ENCODE assay signal across 12 cellular contexts in genomic region chrX:69362889-69363288, GRCh38.
DNase-seq lines count a peak whose midpoint lies in the region; ATAC-seq, FAIRE-seq and TF ChIP-seq lines count a peak whose summit lies in the region.
"Had no signal": no experiment of that assay in that cellular context is flagged by ENCODE, and none has a peak within 500 bp of the region (broad histone marks: within the 10 kb centered on the region; RNA-seq: fewer than 3 reads in every experiment).

No MANE protein-coding gene starts in this region.

- WGBS in HepG2 (ENCODE audit: low lambda C conversion rate), result 31% methylated on average over 2 of the region's 4 CpGs
- 24 to 57% methylated on average over 4 of the region's 4 CpGs for WGBS in lower leg skin, 2 donors

- H3K4me1 ChIP-seq in HepG2 (ENCODE audit: insufficient read depth, low read length) (no peaks in the 10 kb centered on the region), PC-3 (ENCODE audit: insufficient read depth, low read length) (no peaks in the 10 kb centered on the region)
- H3K4me1 ChIP-seq: Caco-2, transverse colon had no signal

- H3F3A ChIP-seq in PC-3 (ENCODE audit: low read length, unreplicated experiment), result no peaks in the 10 kb centered on the region

- TF ChIP-seq EP300 in HepG2 (IDR thresholded peaks at IDR 0.05; ENCODE audit: low read depth in 2 of 2, low read length in 2 of 2), result no peak
- no peak for TF ChIP-seq EP300 in HepG2 (CRISPR knock-in tag; IDR thresholded peaks at IDR 0.05; ENCODE audit: borderline replicate concordance)

- peaks cover 8% of the 10 kb centered on the region for H3K9me3 Mint-ChIP-seq in mesothelial cell of epicardium
- H3K9me3 Mint-ChIP-seq in chondrocyte (ENCODE audit: low read depth), result peaks cover 18% of the 10 kb centered on the region

- H3K4me2 ChIP-seq in HepG2 (ENCODE audit: low read depth, low read length), result no peak overlapping the region
- no peak overlapping the region for H3K4me2 ChIP-seq in PC-3 (ENCODE audit: low read length)

- peaks cover 11% of the 10 kb centered on the region for H3K4me1 Mint-ChIP-seq in mesothelial cell of epicardium
- H3K4me1 Mint-ChIP-seq in chondrocyte (ENCODE audit: low read depth), result no peaks in the 10 kb centered on the region

- H3K36me3 Mint-ChIP-seq in mesothelial cell of epicardium (no peaks in the 10 kb centered on the region), chondrocyte (ENCODE audit: low read depth) (no peaks in the 10 kb centered on the region)

- H2AFZ ChIP-seq in HepG2 (ENCODE audit: low read length), result no peak overlapping the region
- no peak overlapping the region for H2AFZ ChIP-seq in PC-3 (ENCODE audit: low read length)

- in situ Hi-C loops in HepG2 (cut with HindIII; ENCODE audit: extremely low pct_ligation_motif_present, low pct_unique_long_range_greater_than_20kb), result no loop called here

- no peak overlapping the region for H3K4me3 Mint-ChIP-seq in mesothelial cell of epicardium
- H3K4me3 Mint-ChIP-seq in chondrocyte (ENCODE audit: unreplicated experiment), result no peak overlapping the region

- no peak for FAIRE-seq in HepG2 (lab: Jason Lieb, UNC)

- DNase-seq in GM03348 (ENCODE audit: low spot score) (peak; percentile 82), NCI-H69 (lab: John Stamatoyannopoulos, UW) (peak; percentile 22), mesothelial cell of epicardium (ENCODE audit: low spot score in 2 of 2, unreplicated experiment in 2 of 2) (no peak), HepG2 (ENCODE audit: low spot score) (no peak), chondrocyte (ENCODE audit: low spot score) (no peak), lower leg skin (ENCODE audit: low spot score in 2 of 2) (no peak), PC-3 (no peak)
- DNase-seq: activated gamma-delta T cell, Caco-2, NCI-H1092 treated with DMSO at 0.1 percent for 48 hours, transverse colon had no signal

- no peaks in the 10 kb centered on the region for H3K27me3 ChIP-seq in HepG2 (ENCODE audit: control insufficient read depth in 1 of 2, insufficient read depth in 2 of 2, low read length in 2 of 2)
- no peaks in the 10 kb centered on the region for H3K27me3 ChIP-seq in PC-3 (ENCODE audit: low read length)
- H3K27me3 ChIP-seq: transverse colon had no signal

- TF ChIP-seq CTCF in mesothelial cell of epicardium (IDR thresholded peaks at IDR 0.05; ENCODE audit: unreplicated experiment), result no peak
- no peak for TF ChIP-seq CTCF in HepG2 (CRISPR knock-in tag; IDR thresholded peaks at IDR 0.05)
- no peak for TF ChIP-seq CTCF in chondrocyte (IDR thresholded peaks at IDR 0.05)
- no peak for TF ChIP-seq CTCF in lower leg skin (IDR thresholded peaks at IDR 0.05)
- TF ChIP-seq CTCF in PC-3 (conservative IDR thresholded peaks at IDR 0.05; ENCODE audit: low read depth, low read length), result no peak

- no peak overlapping the region for H3K9ac ChIP-seq in HepG2 (ENCODE audit: insufficient read depth, low read depth, low read length)
- H3K9ac ChIP-seq in PC-3 (ENCODE audit: low read length), result no peak overlapping the region

- intact Hi-C loops in HepG2 (cut with micrococcal nuclease; ENCODE audit: unreplicated experiment), result no loop called here
- intact Hi-C loops in lower leg skin (cut with DNase I; ENCODE audit: low total_unique reads), result no loop called here
- intact Hi-C loops in PC-3 (cut with micrococcal nuclease), result no loop called here

- no peak for TF ChIP-seq RAD21 in HepG2 (CRISPR knock-in tag; IDR thresholded peaks at IDR 0.05)

- H3K27ac Mint-ChIP-seq in mesothelial cell of epicardium (peak overlapping the region; percentile 49), chondrocyte (ENCODE audit: unreplicated experiment) (no peak overlapping the region)

- H3K27ac ChIP-seq in HepG2 (ENCODE audit: extremely low read length, insufficient read depth, low read length), result no peak overlapping the region
- no peak overlapping the region for H3K27ac ChIP-seq in PC-3 (ENCODE audit: low read length)
- H3K27ac ChIP-seq: transverse colon had no signal

- H3K9me3 ChIP-seq in HepG2 (ENCODE audit: low read length), result no peaks in the 10 kb centered on the region
- H3K9me3 ChIP-seq in PC-3 (ENCODE audit: low read length), result no peaks in the 10 kb centered on the region
- H3K9me3 ChIP-seq: Caco-2, transverse colon had no signal

- TF ChIP-seq POLR2A in HepG2 (IDR thresholded peaks at IDR 0.05; ENCODE audit: insufficient read depth in 1 of 2, low read depth in 2 of 2, low read length in 2 of 2) (no peak), lower leg skin (IDR thresholded peaks at IDR 0.05) (no peak)

- no peaks in the 10 kb centered on the region for H4K20me1 ChIP-seq in HepG2 (ENCODE audit: insufficient read depth, low read length)
- H4K20me1 ChIP-seq in PC-3 (ENCODE audit: low read length), result no peaks in the 10 kb centered on the region

- no peaks in the 10 kb centered on the region for H3K79me2 ChIP-seq in HepG2 (ENCODE audit: insufficient read depth, low read length)
- no peaks in the 10 kb centered on the region for H3K79me2 ChIP-seq in PC-3 (ENCODE audit: low read length)

- peak; percentile 74 for ATAC-seq in GM21619 (IDR thresholded peaks at IDR 0.05; ENCODE audit: unreplicated experiment)
- ATAC-seq in HepG2, result no peak
- no peak for ATAC-seq in PC-3

- CTCF ChIA-PET in HepG2 (lab: Yijun Ruan, JAX; ENCODE audit: low intra/inter-chr PET ratio, low total read pairs), result no interaction called here
- CTCF ChIA-PET in PC-3 (lab: Charles Lee), result no interaction called here

- H3K36me3 ChIP-seq in HepG2 (replicated peaks in 1 of 2; ENCODE audit: control insufficient read depth in 1 of 2, insufficient read depth in 2 of 2, low read length in 2 of 2) (no peaks in the 10 kb centered on the region), PC-3 (ENCODE audit: low read depth, low read length) (no peaks in the 10 kb centered on the region)
- H3K36me3 ChIP-seq: transverse colon had no signal

- no peaks in the 10 kb centered on the region for H3K9me2 ChIP-seq in PC-3 (replicated peaks; ENCODE audit: low read length)

- H3K27me3 Mint-ChIP-seq in mesothelial cell of epicardium (ENCODE audit: low read depth), result no peaks in the 10 kb centered on the region
- no peaks in the 10 kb centered on the region for H3K27me3 Mint-ChIP-seq in chondrocyte (ENCODE audit: low read depth)

- BruUV-seq in HepG2 (replicated peaks; lab: Mats Ljungman, UMichigan) (no TSS peak), PC-3 (replicated peaks; lab: Mats Ljungman, UMichigan) (no TSS peak)

- H3K4me3 ChIP-seq in HepG2 (replicated peaks in 1 of 3; ENCODE audit: insufficient read depth in 1 of 3, low read depth in 2 of 3, low read length in 3 of 3), result no peak overlapping the region
- no peak overlapping the region for H3K4me3 ChIP-seq in lower leg skin (ENCODE audit: low read depth, poor library complexity, severe bottlenecking)
- H3K4me3 ChIP-seq in PC-3 (ENCODE audit: low read length), result no peak overlapping the region
- H3K4me3 ChIP-seq: transverse colon had no signal

- POLR2A ChIA-PET in HepG2 (lab: Yijun Ruan, JAX) (no interaction called here), PC-3 (lab: Charles Lee; ENCODE audit: unreplicated experiment) (no interaction called here)

TF ChIP-seq in HepG2, 621 proteins besides CTCF, POLR2A, EP300 and RAD21 (continues in another document):
- TF ChIP-seq CBX5 (CRISPR knock-in tag; IDR thresholded peaks at IDR 0.05; ENCODE audit: borderline replicate concordance) (no peak), NCOA2 (CRISPR knock-in tag; IDR thresholded peaks at IDR 0.05) (no peak), NFE2 (CRISPR knock-in tag; IDR thresholded peaks at IDR 0.05) (no peak), PRPF4 (IDR thresholded peaks at IDR 0.05; ENCODE audit: low read depth, low read length, poor library complexity, severe bottlenecking) (no peak), ZNF441 (CRISPR knock-in tag; IDR thresholded peaks at IDR 0.05; ENCODE audit: borderline replicate concordance) (no peak), KLF12 (CRISPR knock-in tag; IDR thresholded peaks at IDR 0.05; ENCODE audit: borderline replicate concordance) (no peak)
- TF ChIP-seq, protein P1, sequence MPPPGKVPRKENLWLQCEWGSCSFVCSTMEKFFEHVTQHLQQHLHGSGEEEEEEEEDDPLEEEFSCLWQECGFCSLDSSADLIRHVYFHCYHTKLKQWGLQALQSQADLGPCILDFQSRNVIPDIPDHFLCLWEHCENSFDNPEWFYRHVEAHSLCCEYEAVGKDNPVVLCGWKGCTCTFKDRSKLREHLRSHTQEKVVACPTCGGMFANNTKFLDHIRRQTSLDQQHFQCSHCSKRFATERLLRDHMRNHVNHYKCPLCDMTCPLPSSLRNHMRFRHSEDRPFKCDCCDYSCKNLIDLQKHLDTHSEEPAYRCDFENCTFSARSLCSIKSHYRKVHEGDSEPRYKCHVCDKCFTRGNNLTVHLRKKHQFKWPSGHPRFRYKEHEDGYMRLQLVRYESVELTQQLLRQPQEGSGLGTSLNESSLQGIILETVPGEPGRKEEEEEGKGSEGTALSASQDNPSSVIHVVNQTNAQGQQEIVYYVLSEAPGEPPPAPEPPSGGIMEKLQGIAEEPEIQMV (CRISPR knock-in tag; IDR thresholded peaks at IDR 0.05; ENCODE audit: low read depth), result no peak
- TF ChIP-seq, protein P2, sequence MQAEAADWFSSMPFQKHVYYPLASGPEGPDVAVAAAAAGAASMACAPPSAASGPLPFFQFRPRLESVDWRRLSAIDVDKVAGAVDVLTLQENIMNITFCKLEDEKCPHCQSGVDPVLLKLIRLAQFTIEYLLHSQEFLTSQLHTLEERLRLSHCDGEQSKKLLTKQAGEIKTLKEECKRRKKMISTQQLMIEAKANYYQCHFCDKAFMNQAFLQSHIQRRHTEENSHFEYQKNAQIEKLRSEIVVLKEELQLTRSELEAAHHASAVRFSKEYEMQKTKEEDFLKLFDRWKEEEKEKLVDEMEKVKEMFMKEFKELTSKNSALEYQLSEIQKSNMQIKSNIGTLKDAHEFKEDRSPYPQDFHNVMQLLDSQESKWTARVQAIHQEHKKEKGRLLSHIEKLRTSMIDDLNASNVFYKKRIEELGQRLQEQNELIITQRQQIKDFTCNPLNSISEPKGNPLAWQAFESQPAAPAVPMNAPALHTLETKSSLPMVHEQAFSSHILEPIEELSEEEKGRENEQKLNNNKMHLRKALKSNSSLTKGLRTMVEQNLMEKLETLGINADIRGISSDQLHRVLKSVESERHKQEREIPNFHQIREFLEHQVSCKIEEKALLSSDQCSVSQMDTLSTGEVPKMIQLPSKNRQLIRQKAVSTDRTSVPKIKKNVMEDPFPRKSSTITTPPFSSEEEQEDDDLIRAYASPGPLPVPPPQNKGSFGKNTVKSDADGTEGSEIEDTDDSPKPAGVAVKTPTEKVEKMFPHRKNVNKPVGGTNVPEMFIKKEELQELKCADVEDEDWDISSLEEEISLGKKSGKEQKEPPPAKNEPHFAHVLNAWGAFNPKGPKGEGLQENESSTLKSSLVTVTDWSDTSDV (CRISPR knock-in tag; IDR thresholded peaks at IDR 0.05), result no peak
- TF ChIP-seq, protein P3, sequence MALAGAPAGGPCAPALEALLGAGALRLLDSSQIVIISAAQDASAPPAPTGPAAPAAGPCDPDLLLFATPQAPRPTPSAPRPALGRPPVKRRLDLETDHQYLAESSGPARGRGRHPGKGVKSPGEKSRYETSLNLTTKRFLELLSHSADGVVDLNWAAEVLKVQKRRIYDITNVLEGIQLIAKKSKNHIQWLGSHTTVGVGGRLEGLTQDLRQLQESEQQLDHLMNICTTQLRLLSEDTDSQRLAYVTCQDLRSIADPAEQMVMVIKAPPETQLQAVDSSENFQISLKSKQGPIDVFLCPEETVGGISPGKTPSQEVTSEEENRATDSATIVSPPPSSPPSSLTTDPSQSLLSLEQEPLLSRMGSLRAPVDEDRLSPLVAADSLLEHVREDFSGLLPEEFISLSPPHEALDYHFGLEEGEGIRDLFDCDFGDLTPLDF (CRISPR knock-in tag; IDR thresholded peaks at IDR 0.05), result no peak

Comparison
In these comparisons a context has a peak if more than half of its experiments do, and no peak if none do; other contexts are left out.
1. DNase-seq: peak in GM03348 (single experiment) and NCI-H69 (single experiment); none in mesothelial cell of epicardium (0 of 2), HepG2 (single experiment), chondrocyte (single experiment), lower leg skin (0 of 2) and PC-3 (single experiment).